ENCODE assay signal across 7 cellular contexts in genomic region chr3:57078366-57079220, GRCh38. TPM values are rescaled to one million over a fixed set of nuclear protein-coding genes. Genes with fewer than 3 reads are reported as not detected.
DNase-seq lines count a peak whose midpoint lies in the region; ATAC-seq and TF ChIP-seq lines count a peak whose summit lies in the region.

No MANE protein-coding gene starts in this region.

- H3K27me3 ChIP-seq in HUES64 (ENCODE audit: insufficient read depth, low read length) = peaks cover 38% of the 10 kb centered on the region
- H3K27me3 ChIP-seq in esophagus (ENCODE audit: control insufficient read depth in 1 of 2, insufficient read depth in 2 of 2, low read length in 2 of 2) = no peaks in the 10 kb centered on the region

- DNase-seq in ELR (ENCODE audit: low read depth) (peak; percentile 27), midbrain (lab: John Stamatoyannopoulos, UW) (peak; percentile 3), superior temporal gyrus (ENCODE audit: extremely low spot score) (peak; percentile 55)

- H3K27ac ChIP-seq in HUES64 (ENCODE audit: low read depth, low read length) (peak overlapping the region; percentile 53; the same call in 1 of the 2 replicates), esophagus (ENCODE audit: low read depth in 2 of 2, low read length in 1 of 2) (peak overlapping the region; percentile 73 to 75)

- WGBS in HUES64 = 2% methylated on average over 71 of the region's 71 CpGs
- 0 to 1% methylated on average over 66 to 71 of the region's 71 CpGs for WGBS in esophagus, 2 donors

- ATAC-seq in HG02588 (IDR thresholded peaks at IDR 0.05; ENCODE audit: unreplicated experiment) = no peak

- peak overlapping the region; percentile 63 for H3K9ac ChIP-seq in HUES64 (ENCODE audit: low read depth, low read length)

- H3K4me3 ChIP-seq in HUES64 (ENCODE audit: low read length) = peak overlapping the region; percentile 82
- peak overlapping the region; percentile 47 for H3K4me3 ChIP-seq in WI38 (ENCODE audit: low read depth, low read length)
- H3K4me3 ChIP-seq in esophagus (ENCODE audit: low read depth in 1 of 2, low read length in 2 of 2) = peak overlapping the region; percentile 65 to 78

- H3K9me3 ChIP-seq in HUES64 (ENCODE audit: insufficient read depth, low read depth, low read length) (no peaks in the 10 kb centered on the region), esophagus (ENCODE audit: control insufficient read depth in 2 of 2, insufficient read depth in 1 of 2, low read depth in 1 of 2, low read length in 1 of 2) (no peaks in the 10 kb centered on the region)

- peaks cover 7% of the 10 kb centered on the region; the same call in 1 of the 2 replicates for H3K4me1 ChIP-seq in HUES64 (ENCODE audit: insufficient read depth, low read length)
- H3K4me1 ChIP-seq in esophagus (ENCODE audit: control insufficient read depth in 2 of 2, insufficient read depth in 2 of 2, low read length in 1 of 2) = peaks cover 0 to 6% of the 10 kb centered on the region in 2 donors

- no peak for TF ChIP-seq CTCF in WI38 (IDR thresholded peaks at IDR 0.05; ENCODE audit: low read depth, low read length)

- H3K36me3 ChIP-seq in HUES64 (ENCODE audit: insufficient read depth, low read length) = no peaks in the 10 kb centered on the region
- no peaks in the 10 kb centered on the region for H3K36me3 ChIP-seq in esophagus (ENCODE audit: control insufficient read depth in 2 of 2, insufficient read depth in 2 of 2, low read length in 1 of 2)

RNA-seq across cellular contexts. Expression of gene SPATA12, which starts 18.1 kb away (rescaled TPM):
- 0.30 TPM for polyA plus RNA-seq in HUES64 (2013, experiment 1 of 2)
- 0.32 TPM for polyA plus RNA-seq in HUES64 (2013, experiment 2 of 2)
- under 1 TPM; 0.02 to 0.05 TPM for polyA plus RNA-seq in esophagus

Comparison
In these comparisons a context has a peak if more than half of its experiments do, and no peak if none do; other contexts are left out.
1. DNase-seq: peak in every context shown above with its lines; median percentile 55 in superior temporal gyrus; 27 in ELR; 3 in midbrain.